Comparison of ENCODE assay signal across 16 cellular contexts in the genomic region with DNA sequence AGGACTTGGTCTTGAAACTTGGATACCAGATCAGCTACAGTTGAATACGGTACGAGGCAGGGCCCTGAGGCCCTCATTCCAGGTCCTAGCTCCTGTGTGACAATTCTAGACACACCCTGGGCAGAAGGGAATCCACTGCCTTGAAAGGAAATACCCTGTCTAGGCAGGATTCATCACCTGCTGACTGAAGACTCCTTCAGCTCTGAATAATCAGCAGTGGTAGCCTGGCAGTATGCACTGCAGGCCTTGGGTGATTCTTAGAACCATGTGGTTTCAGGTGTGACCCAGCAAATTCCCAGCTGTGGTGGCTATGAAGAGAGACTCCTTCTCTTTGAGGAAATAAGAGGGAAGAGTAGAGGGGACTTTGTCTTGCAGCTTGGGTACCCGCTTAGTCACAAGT.
"Had no signal": no experiment of that assay in that cellular context is flagged by ENCODE, and none has a peak within 500 bp of the region (broad histone marks: within the 10 kb centered on the region; RNA-seq: fewer than 3 reads in every experiment).

No MANE protein-coding gene starts in this region.

- H3K27ac ChIP-seq: heart right ventricle, spleen, stomach had no signal

- H3K27me3 ChIP-seq: spleen, stomach had no signal

- H3K36me3 ChIP-seq: heart right ventricle, spleen, stomach had no signal

- H3K4me3 ChIP-seq: heart right ventricle, spleen, stomach had no signal

- DNase-seq: effector memory CD8-positive, alpha-beta T cell; erythroblast; heart right ventricle; hypothalamus; kidney glomerular epithelial cell; spleen; stimulated activated CD4-positive, alpha-beta T cell treated with anti-CD3 and anti-CD28 coated beads, Interleukin-15, amount 100 ng/mL, for 24 hours; stimulated activated CD4-positive, alpha-beta T cell treated with anti-CD3 and anti-CD28 coated beads, Interleukin-1b, Interleukin-23, amount 100 ng/mL, for 48 hours; stimulated activated CD4-positive, alpha-beta T cell treated with anti-CD3 and anti-CD28 coated beads, Interleukin-4, amount 100 ng/mL, for 24 hours; stimulated activated naive B cell treated with anti-CD40 and anti-IgM and Interleukin-4, amounts not matched to agents 10 μg/mL and 1 μg/mL and 100 μg/mL, for 72 hours; stomach; substantia nigra; trophoblast cell had no signal

- ATAC-seq: effector memory CD8-positive, alpha-beta T cell; heart right ventricle; left lobe of liver; natural killer cell treated with Interleukin-12 subunit alpha and Interleukin-12 subunit beta and Interleukin-15 and Interleukin-18, amount 100 ng/mL, for 72 hours; sciatic nerve; stimulated activated naive B cell treated with anti-CD40 and anti-IgM and Interleukin-4, amounts not matched to agents 10 μg/mL and 1 μg/mL and 100 μg/mL, for 72 hours had no signal

- H3K4me1 ChIP-seq: heart right ventricle, spleen, stomach had no signal
